Comparison of ENCODE assay signal across 18 cellular contexts in genomic region chr16:51549836-51550235, GRCh38.
"Had no signal": no experiment of that assay in that cellular context is flagged by ENCODE, and none has a peak within 500 bp of the region (broad histone marks: within the 10 kb centered on the region; RNA-seq: fewer than 3 reads in every experiment).

No MANE protein-coding gene starts in this region.

- H3K4me3 ChIP-seq: gastroesophageal sphincter, right atrium auricular region, smooth muscle cell, thyroid gland, uterus had no signal

- H3K27ac ChIP-seq: gastroesophageal sphincter, neutrophil, right atrium auricular region, thyroid gland, uterus had no signal

- FAIRE-seq: kidney had no signal

- H3K4me1 ChIP-seq: gastroesophageal sphincter, right atrium auricular region, thyroid gland, uterus had no signal

- H3K9me3 ChIP-seq: gastroesophageal sphincter, neutrophil, thyroid gland, uterus had no signal

- H3K27me3 ChIP-seq: neutrophil, right atrium auricular region, thyroid gland, uterus had no signal

- DNase-seq: activated CD4-positive, alpha-beta T cell treated with anti-CD3 and anti-CD28 coated beads for 4 hours; activated CD8-positive, alpha-beta memory T cell treated with anti-CD3 and anti-CD28 coated beads, Interleukin-2, amount 50 U/mL, for 48 hours; activated CD8-positive, alpha-beta T cell treated with anti-CD3 and anti-CD28 coated beads for 36 hours; activated naive CD8-positive, alpha-beta T cell treated with anti-CD3 and anti-CD28 coated beads, Interleukin-2, amount 10 ng/mL, durations not matched to agents 7 days and 5 days; endodermal cell; kidney; midbrain; naive B cell; posterior cingulate gyrus; T-cell; T1000; thyroid gland; uterus had no signal

- H3K36me3 ChIP-seq: gastroesophageal sphincter, neutrophil, right atrium auricular region, thyroid gland, uterus had no signal

- ATAC-seq: activated CD8-positive, alpha-beta T cell treated with anti-CD3 and anti-CD28 coated beads for 36 hours; gastroesophageal sphincter; stimulated activated effector memory CD8-positive, alpha-beta T cell treated with anti-CD3 and anti-CD28 coated beads, Interleukin-12 subunit alpha, Interleukin-12 subunit beta, amount 100 ng/mL, for 72 hours; T-cell had no signal

- H3K4me2 ChIP-seq: smooth muscle cell had no signal
